ENCODE assay signal across 8 cellular contexts in genomic region chrX:53284684-53285447, GRCh38. TPM values are rescaled to one million over a fixed set of nuclear protein-coding genes. Genes with fewer than 3 reads are reported as not detected.
DNase-seq lines count a peak whose midpoint lies in the region; ATAC-seq lines count a peak whose summit lies in the region.

No MANE protein-coding gene starts in this region.

- DNase-seq in NCI-H2081 (lab: John Stamatoyannopoulos, UW) (peak; percentile 42 to 57), NCI-H2081 treated with DMSO at 0.1 percent for 48 hours (lab: John Stamatoyannopoulos, UW) (no peak), HT1080 (ENCODE audit: low read depth) (peak; percentile 33), SK-N-DZ (ENCODE audit: low spot score) (peak; percentile 52), amygdala (lab: John Stamatoyannopoulos, UW) (peak in 29 of 56 donors; percentile 1 to 62 (median 16)), left ventricle myocardium superior (peak; percentile 73), sciatic nerve (ENCODE audit: low spot score) (peak; percentile 80), NCI-H2171 treated with DMSO at 0.1 percent for 48 hours (lab: John Stamatoyannopoulos, UW) (no peak)

- intact Hi-C loops in left ventricle myocardium superior (cut with micrococcal nuclease) (no loop called here), sciatic nerve (cut with DNase I) (loop anchor here (10.0 kb wide), 1 partner anchor 250 kb away; no protein-coding TSS in a partner anchor)

- ATAC-seq in left ventricle myocardium superior (peak; percentile 26), sciatic nerve (peak; percentile 37)

RNA-seq across cellular contexts. Expression of gene IQSEC2, which starts 3.5 kb away (rescaled TPM):
- total RNA-seq in HT1080 (2014; rRNA removed; shearing (Covaris generic)): 4.3 and 9.8 TPM in 2 replicates
- polyA plus RNA-seq in HT1080 (2015; cell fraction: cytosol; rRNA removed): 5.5 and 7.1 TPM in 2 replicates
- polyA plus RNA-seq in HT1080 (2015; cell fraction: nucleus; rRNA removed): 4.2 and 10.5 TPM in 2 replicates
- 2.6 and 4.2 TPM in 2 replicates for polyA plus RNA-seq in SK-N-DZ (2014; cell fraction: cytosol; rRNA removed)
- 6.5 and 8.8 TPM in 2 replicates for polyA plus RNA-seq in SK-N-DZ (2014; cell fraction: nucleus; rRNA removed)
- total RNA-seq in left ventricle myocardium superior (12.0 TPM), sciatic nerve (18.0 TPM)

RNA-seq across cellular contexts. Expression of gene KDM5C, which starts 59.9 kb away (rescaled TPM):
- total RNA-seq in HT1080 (2014; rRNA removed; shearing (Covaris generic)): 50.7 and 57.2 TPM in 2 replicates
- polyA plus RNA-seq in HT1080 (2015; cell fraction: cytosol; rRNA removed): 33.3 and 38.8 TPM in 2 replicates
- 104 and 109 TPM in 2 replicates for polyA plus RNA-seq in HT1080 (2015; cell fraction: nucleus; rRNA removed)
- 80.1 and 90.1 TPM in 2 replicates for polyA plus RNA-seq in SK-N-DZ (2014; cell fraction: cytosol; rRNA removed)
- 119 and 148 TPM in 2 replicates for polyA plus RNA-seq in SK-N-DZ (2014; cell fraction: nucleus; rRNA removed)
- 33.7 TPM for total RNA-seq in left ventricle myocardium superior
- total RNA-seq in sciatic nerve: 108 TPM

Comparison
In these comparisons a context has a peak if more than half of its experiments do, and no peak if none do; other contexts are left out.
1. DNase-seq: peak in NCI-H2081 (2 of 2), HT1080 (single experiment), SK-N-DZ (single experiment), amygdala (29 of 56), left ventricle myocardium superior (single experiment) and sciatic nerve (single experiment); none in NCI-H2081 treated with DMSO at 0.1 percent for 48 hours (single experiment) and NCI-H2171 treated with DMSO at 0.1 percent for 48 hours (single experiment).